In genomic region chrX:81414630-81415029, GRCh38 we compare ENCODE assay signal across 1 cellular context.
TF ChIP-seq lines count a peak whose summit lies in the region.

No MANE protein-coding gene starts in this region.

TF ChIP-seq in liver, 16 proteins besides CTCF, POLR2A, EP300 and RAD21 (continued from another document):
- no peak for TF ChIP-seq REST (IDR thresholded peaks at IDR 0.05)
- TF ChIP-seq ATF3 (IDR thresholded peaks at IDR 0.05): no peak
- TF ChIP-seq NR2F2 (IDR thresholded peaks at IDR 0.05): no peak
- no peak for TF ChIP-seq TAF1 (conservative IDR thresholded peaks at IDR 0.05)
- no peak for TF ChIP-seq YY1 (IDR thresholded peaks at IDR 0.05)
- TF ChIP-seq MAX (IDR thresholded peaks at IDR 0.05): no peak
- TF ChIP-seq EGR1 (IDR thresholded peaks at IDR 0.05; ENCODE audit: low read depth in 2 of 2): no peak
- TF ChIP-seq HNF4G (IDR thresholded peaks at IDR 0.05): no peak
- TF ChIP-seq FOXA2 (IDR thresholded peaks at IDR 0.05): no peak
- TF ChIP-seq JUND (IDR thresholded peaks at IDR 0.05): no peak
- no peak for TF ChIP-seq RXRA (IDR thresholded peaks at IDR 0.05)
- TF ChIP-seq HNF4A (conservative IDR thresholded peaks at IDR 0.05): no peak
- no peak for TF ChIP-seq FOXA1 (IDR thresholded peaks at IDR 0.05)
- TF ChIP-seq GABPA (IDR thresholded peaks at IDR 0.05 in 1 of 2, conservative IDR thresholded peaks at IDR 0.05 in 1 of 2): no peak
- no peak for TF ChIP-seq ZBTB33 (IDR thresholded peaks at IDR 0.05)
